In the genomic region with DNA sequence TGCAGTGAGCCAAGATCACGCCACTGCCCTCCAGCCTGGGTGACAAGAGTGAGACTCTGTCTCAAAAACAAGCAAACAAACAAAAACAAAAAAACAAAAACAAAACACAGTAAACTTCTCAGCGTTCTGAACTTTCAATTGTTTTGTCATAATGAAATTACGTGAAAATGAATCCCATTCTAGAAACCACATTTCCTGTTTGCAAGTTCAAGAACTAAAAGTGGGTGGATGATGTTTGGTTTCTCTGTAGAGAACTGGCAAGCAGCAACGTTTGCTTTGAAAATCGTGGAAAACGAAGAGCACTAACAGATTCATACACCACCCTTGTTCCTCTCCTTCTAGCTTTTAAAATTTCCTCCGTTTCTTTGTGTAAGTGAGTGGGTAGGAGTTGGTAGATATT, we compare ENCODE assay signal across 21 cellular contexts.
DNase-seq lines count a peak whose midpoint lies in the region; ATAC-seq, FAIRE-seq and TF ChIP-seq lines count a peak whose summit lies in the region.
"Had no signal": no experiment of that assay in that cellular context is flagged by ENCODE, and none has a peak within 500 bp of the region (broad histone marks: within the 10 kb centered on the region; RNA-seq: fewer than 3 reads in every experiment).

No MANE protein-coding gene starts in this region.

- H3K9me3 ChIP-seq in GM12878 (replicated peaks; ENCODE audit: control insufficient read depth, insufficient read depth, low read length) (no peaks in the 10 kb centered on the region), right lobe of liver (no peaks in the 10 kb centered on the region)

- H3K4me1 Mint-ChIP-seq in activated CD4-positive, alpha-beta T cell treated with anti-CD3 and anti-CD28 coated beads, Interleukin-2, amount 10 ng/mL, durations not matched to agents 7 days and 5 days: peaks cover 11% of the 10 kb centered on the region
- H3K4me1 Mint-ChIP-seq in T-helper 1 cell treated with Interleukin-12 subunit alpha and Interleukin-12 subunit beta and Interleukin-4 antibody, amounts not matched to agents 30 μg/mL and 1 μg/mL, for 36 hours (ENCODE audit: low read depth): peaks cover 8% of the 10 kb centered on the region
- H3K4me1 Mint-ChIP-seq: B cell had no signal

- H3K36me3 ChIP-seq in GM12878 (ENCODE audit: control insufficient read depth in 2 of 2, insufficient read depth in 2 of 2, low read length in 1 of 2) (no peaks in the 10 kb centered on the region), right lobe of liver (no peaks in the 10 kb centered on the region)

- WGBS in GM12878 (ENCODE audit: insufficient coverage, insufficient replicate concordance, low lambda C conversion rate, missing lambda C conversion rate): 3% methylated on average over 7 of the region's 7 CpGs
- WGBS in right lobe of liver (ENCODE audit: insufficient coverage, low coverage, low lambda C conversion rate, missing lambda C conversion rate): 59% methylated on average over 7 of the region's 7 CpGs

- no peak for DNase-seq in activated CD4-positive, alpha-beta T cell treated with anti-CD3 and anti-CD28 coated beads, Interleukin-2, amount 10 ng/mL, durations not matched to agents 7 days and 5 days
- DNase-seq in activated CD4-positive, alpha-beta T cell treated with anti-CD3 and anti-CD28 coated beads, Interleukin-2, amount 50 U/mL, for 1 hour: no peak
- DNase-seq in GM12878 (ENCODE audit: low read depth, low spot score) (no peak), GM12891 (ENCODE audit: insufficient read length, low spot score) (no peak), right lobe of liver (no peak)
- DNase-seq: ACHN; C1 segment of cervical spinal cord; CD4-positive, alpha-beta T cell; DMS153; DMS79 treated with DMSO at 0.1 percent for 48 hours; EL; GM23248; Kasumi-1; KBM-7 had no signal

- H3K9ac ChIP-seq in GM12878 (ENCODE audit: control insufficient read depth, insufficient read depth, low read length): no peak overlapping the region
- H3K9ac ChIP-seq: GM23248 had no signal

- SMC1A ChIA-PET in GM12878 (lab: Charles Lee; ENCODE audit: uncharacterized antibody, unreplicated experiment): interaction anchor here (1.0 kb wide), 1 partner anchor 71 kb away, joined by 3 read pairs; no protein-coding TSS in a partner anchor

- in situ Hi-C loops in GM12878 (cut with MboI): no loop called here

- H3K9me3 Mint-ChIP-seq in activated CD4-positive, alpha-beta T cell treated with anti-CD3 and anti-CD28 coated beads, Interleukin-2, amount 10 ng/mL, durations not matched to agents 7 days and 5 days: peaks cover 5% of the 10 kb centered on the region
- peaks cover 27% of the 10 kb centered on the region for H3K9me3 Mint-ChIP-seq in T-helper 1 cell treated with Interleukin-12 subunit alpha and Interleukin-12 subunit beta and Interleukin-4 antibody, amounts not matched to agents 30 μg/mL and 1 μg/mL, for 36 hours
- H3K9me3 Mint-ChIP-seq: CD4-positive, alpha-beta T cell had no signal

- H3K27ac Mint-ChIP-seq in activated CD4-positive, alpha-beta T cell treated with anti-CD3 and anti-CD28 coated beads, Interleukin-2, amount 10 ng/mL, durations not matched to agents 7 days and 5 days: peak overlapping the region; percentile 71
- H3K27ac Mint-ChIP-seq in T-helper 1 cell treated with Interleukin-12 subunit alpha and Interleukin-12 subunit beta and Interleukin-4 antibody, amounts not matched to agents 30 μg/mL and 1 μg/mL, for 36 hours: peak overlapping the region; percentile 67
- H3K27ac Mint-ChIP-seq: B cell; CD4-positive, alpha-beta T cell had no signal

- TF ChIP-seq CTCF in GM12878 (IDR thresholded peaks at IDR 0.05 in 2 of 3, conservative IDR thresholded peaks at IDR 0.05 in 1 of 3; ENCODE audit: control insufficient read depth in 2 of 3, extremely low read depth in 1 of 3, insufficient read depth in 1 of 3, low read depth in 3 of 3, low read length in 3 of 3) (no peak), right lobe of liver (IDR thresholded peaks at IDR 0.05) (no peak)

- no peaks in the 10 kb centered on the region for H4K20me1 ChIP-seq in GM12878 (ENCODE audit: control insufficient read depth, insufficient read depth)

- POLR2A ChIA-PET in activated CD4-positive, alpha-beta T cell treated with anti-CD3 and anti-CD28 coated beads, Interleukin-2, amount 10 ng/mL, durations not matched to agents 7 days and 5 days (lab: Charles Lee): no interaction called here
- POLR2A ChIA-PET in GM12878 (lab: Charles Lee): no interaction called here

- TF ChIP-seq POLR2A in GM12878 (IDR thresholded peaks at IDR 0.05; ENCODE audit: low read depth, low read length) (no peak), GM12891 (IDR thresholded peaks at IDR 0.05; ENCODE audit: low read depth, low read length) (no peak), right lobe of liver (IDR thresholded peaks at IDR 0.05) (no peak)

- H3K27ac ChIP-seq in GM12878 (ENCODE audit: control insufficient read depth, insufficient read depth) (no peak overlapping the region), right lobe of liver (no peak overlapping the region)
- H3K27ac ChIP-seq: GM23248 had no signal

- BruUV-seq in GM12878 (replicated peaks; lab: Mats Ljungman, UMichigan): no TSS peak

- no peaks in the 10 kb centered on the region for H3K36me3 Mint-ChIP-seq in activated CD4-positive, alpha-beta T cell treated with anti-CD3 and anti-CD28 coated beads, Interleukin-2, amount 10 ng/mL, durations not matched to agents 7 days and 5 days (ENCODE audit: low read depth)
- H3K36me3 Mint-ChIP-seq in T-helper 1 cell treated with Interleukin-12 subunit alpha and Interleukin-12 subunit beta and Interleukin-4 antibody, amounts not matched to agents 30 μg/mL and 1 μg/mL, for 36 hours (ENCODE audit: low read depth): peaks cover 4% of the 10 kb centered on the region

- no peak for TF ChIP-seq RAD21 in GM12878 (IDR thresholded peaks at IDR 0.05; ENCODE audit: insufficient read depth, low read depth, low read length)

- no peak overlapping the region for H2AFZ ChIP-seq in GM12878 (ENCODE audit: control insufficient read depth, low read depth, low read length)
- H2AFZ ChIP-seq: GM23248 had no signal

- FAIRE-seq in GM12878 (lab: Jason Lieb, UNC) (no peak), GM12891 (lab: Jason Lieb, UNC) (no peak)
- FAIRE-seq: G401.6, GM19239, H54 had no signal

- H3K27me3 ChIP-seq in GM12878 (replicated peaks in 1 of 2; ENCODE audit: control insufficient read depth in 2 of 2, insufficient read depth in 2 of 2, low read length in 1 of 2) (no peaks in the 10 kb centered on the region), right lobe of liver (no peaks in the 10 kb centered on the region)

- H3K4me2 ChIP-seq in GM12878 (ENCODE audit: control insufficient read depth, insufficient read depth): no peak overlapping the region

- no peak overlapping the region for H3K4me3 ChIP-seq in GM12878
- no peak overlapping the region for H3K4me3 ChIP-seq in right lobe of liver
- H3K4me3 ChIP-seq: GM23248 had no signal

- no peaks in the 10 kb centered on the region for H3K27me3 Mint-ChIP-seq in activated CD4-positive, alpha-beta T cell treated with anti-CD3 and anti-CD28 coated beads, Interleukin-2, amount 10 ng/mL, durations not matched to agents 7 days and 5 days
- no peaks in the 10 kb centered on the region for H3K27me3 Mint-ChIP-seq in T-helper 1 cell treated with Interleukin-12 subunit alpha and Interleukin-12 subunit beta and Interleukin-4 antibody, amounts not matched to agents 30 μg/mL and 1 μg/mL, for 36 hours (ENCODE audit: low read depth)
- H3K27me3 Mint-ChIP-seq: B cell; CD4-positive, alpha-beta T cell had no signal

- intact Hi-C loops in GM12878 (cut with micrococcal nuclease; ENCODE audit: unreplicated experiment): no loop called here
- intact Hi-C loops in right lobe of liver (cut with DNase I): no loop called here

- CTCF ChIA-PET in activated CD4-positive, alpha-beta T cell treated with anti-CD3 and anti-CD28 coated beads, Interleukin-2, amount 10 ng/mL, durations not matched to agents 7 days and 5 days (lab: Charles Lee): no interaction called here
- CTCF ChIA-PET in GM12878 (lab: Yijun Ruan, JAX): interaction anchor here (0.8 to 0.9 kb wide), 2 partner anchors 30 to 217 kb away, joined by 3 read pairs; no protein-coding TSS in a partner anchor

- H3K4me3 Mint-ChIP-seq in activated CD4-positive, alpha-beta T cell treated with anti-CD3 and anti-CD28 coated beads, Interleukin-2, amount 10 ng/mL, durations not matched to agents 7 days and 5 days: no peak overlapping the region
- H3K4me3 Mint-ChIP-seq in T-helper 1 cell treated with Interleukin-12 subunit alpha and Interleukin-12 subunit beta and Interleukin-4 antibody, amounts not matched to agents 30 μg/mL and 1 μg/mL, for 36 hours: peak overlapping the region; percentile 41
- H3K4me3 Mint-ChIP-seq: B cell; CD4-positive, alpha-beta T cell had no signal

- no peaks in the 10 kb centered on the region for H3K4me1 ChIP-seq in GM12878 (ENCODE audit: control insufficient read depth, insufficient read depth, low read length)
- H3K4me1 ChIP-seq in right lobe of liver: no peaks in the 10 kb centered on the region

- ATAC-seq in HG02588 (IDR thresholded peaks at IDR 0.05; ENCODE audit: unreplicated experiment) (peak; percentile 57), GM12878 (peak; percentile 63), HG02763 (IDR thresholded peaks at IDR 0.05; ENCODE audit: unreplicated experiment) (no peak), right lobe of liver (no peak)

- RAD21 ChIA-PET in GM12878 (lab: Charles Lee; ENCODE audit: unreplicated experiment): interaction anchor here (0.6 kb wide), 1 partner anchor 221 kb away, joined by 3 read pairs; no protein-coding TSS in a partner anchor

- TF ChIP-seq EP300 in GM12878 (IDR thresholded peaks at IDR 0.05; ENCODE audit: borderline replicate concordance in 1 of 2, control insufficient read depth in 1 of 2, low read depth in 2 of 2, low read length in 2 of 2): no peak

- H3K79me2 ChIP-seq in GM12878 (ENCODE audit: control insufficient read depth, insufficient read depth, low read length): no peaks in the 10 kb centered on the region

TF ChIP-seq in GM12878, 131 proteins besides CTCF, POLR2A, EP300 and RAD21 (continues in another document):
- no peak for TF ChIP-seq CBX5 (IDR thresholded peaks at IDR 0.05; ENCODE audit: low read depth)

TF ChIP-seq in GM12891, 5 proteins besides CTCF, POLR2A, EP300 and RAD21:
- TF ChIP-seq SPI1 (IDR thresholded peaks at IDR 0.05; ENCODE audit: low read depth, low read length) (no peak), POLR2AphosphoS5 (IDR thresholded peaks at IDR 0.05; ENCODE audit: low read depth, low read length) (no peak), TAF1 (IDR thresholded peaks at IDR 0.05; ENCODE audit: low read depth, low read length) (no peak), PAX5 (IDR thresholded peaks at IDR 0.05; ENCODE audit: insufficient read depth, low read length, severe bottlenecking) (no peak), POU2F2 (IDR thresholded peaks at IDR 0.05; ENCODE audit: low read depth, low read length) (no peak)

Comparison
In these comparisons a context has a peak if more than half of its experiments do, and no peak if none do; other contexts are left out.
1. ATAC-seq: peak in HG02588 (single experiment) and GM12878 (single experiment); none in HG02763 (single experiment) and right lobe of liver (0 of 4).